Comparison of ENCODE assay signal across 17 cellular contexts in the genomic region with DNA sequence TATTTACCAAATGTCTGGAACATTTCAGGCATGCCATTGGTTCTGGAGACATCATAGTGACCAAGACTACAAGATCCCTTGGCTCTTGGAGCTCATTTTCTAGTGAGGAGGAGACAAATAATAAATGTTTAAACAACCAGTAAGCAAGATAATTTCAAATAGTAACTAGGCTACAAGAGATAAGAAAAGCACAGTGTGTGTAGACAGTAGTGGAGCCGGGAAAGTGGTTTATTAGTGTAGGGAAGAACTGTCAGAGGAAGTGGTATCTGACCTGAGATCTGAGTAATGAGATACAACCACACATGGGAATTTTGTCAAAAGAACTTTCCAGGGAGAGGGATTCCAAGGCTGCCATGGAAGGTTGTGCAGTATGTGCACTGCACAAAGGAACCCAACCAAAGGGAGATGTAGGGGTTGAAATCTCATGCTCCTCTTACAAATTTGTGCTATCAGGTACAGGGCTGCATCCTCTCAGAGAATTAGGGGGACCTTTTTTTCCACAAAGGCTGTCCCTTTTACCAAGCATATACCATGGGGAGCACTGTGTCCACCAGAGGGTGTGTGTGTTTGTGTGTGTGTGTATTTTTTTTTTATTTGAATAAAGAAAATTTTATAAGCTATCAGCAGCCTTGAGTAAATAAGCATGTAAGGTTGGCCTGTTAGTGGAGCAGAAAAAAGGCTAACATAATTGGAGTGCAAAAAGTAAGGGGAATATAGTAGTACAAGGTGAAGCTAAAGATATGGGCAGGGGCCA. TPM values are rescaled to one million over a fixed set of nuclear protein-coding genes. Genes with fewer than 3 reads are reported as not detected.
DNase-seq lines count a peak whose midpoint lies in the region; ATAC-seq and TF ChIP-seq lines count a peak whose summit lies in the region.
"Had no signal": no experiment of that assay in that cellular context is flagged by ENCODE, and none has a peak within 500 bp of the region (broad histone marks: within the 10 kb centered on the region; RNA-seq: fewer than 3 reads in every experiment).

No MANE protein-coding gene starts in this region.

- ATAC-seq in activated CD8-positive, alpha-beta memory T cell treated with anti-CD3 and anti-CD28 coated beads, Interleukin-2, amount 10 ng/mL, durations not matched to agents 7 days and 5 days, result no peak
- no peak for ATAC-seq in stimulated activated effector memory CD8-positive, alpha-beta T cell treated with anti-CD3 and anti-CD28 coated beads, Interleukin-12 subunit alpha, Interleukin-12 subunit beta, amount 100 ng/mL, for 72 hours
- ATAC-seq: A549, HepG2 had no signal

- H3K36me3 Mint-ChIP-seq in nephron progenitor cell (ENCODE audit: low read depth), result no peaks in the 10 kb centered on the region
- no peaks in the 10 kb centered on the region for H3K36me3 Mint-ChIP-seq in activated CD8-positive, alpha-beta memory T cell treated with anti-CD3 and anti-CD28 coated beads, Interleukin-2, amount 10 ng/mL, durations not matched to agents 7 days and 5 days
- H3K36me3 Mint-ChIP-seq in stimulated activated effector memory CD8-positive, alpha-beta T cell treated with anti-CD3 and anti-CD28 coated beads, Interleukin-12 subunit alpha, Interleukin-12 subunit beta, amount 100 ng/mL, for 72 hours, result no peaks in the 10 kb centered on the region
- H3K36me3 Mint-ChIP-seq: CD14-positive monocyte; CD4-positive, alpha-beta memory T cell; IgD-negative memory B cell had no signal

- H3K4me1 Mint-ChIP-seq in nephron progenitor cell, result peaks cover 14% of the 10 kb centered on the region
- no peaks in the 10 kb centered on the region for H3K4me1 Mint-ChIP-seq in activated CD8-positive, alpha-beta memory T cell treated with anti-CD3 and anti-CD28 coated beads, Interleukin-2, amount 10 ng/mL, durations not matched to agents 7 days and 5 days
- no peaks in the 10 kb centered on the region for H3K4me1 Mint-ChIP-seq in stimulated activated effector memory CD8-positive, alpha-beta T cell treated with anti-CD3 and anti-CD28 coated beads, Interleukin-12 subunit alpha, Interleukin-12 subunit beta, amount 100 ng/mL, for 72 hours
- H3K4me1 Mint-ChIP-seq: CD14-positive monocyte; CD4-positive, alpha-beta memory T cell; IgD-negative memory B cell had no signal

- no peaks in the 10 kb centered on the region for H3K9me3 Mint-ChIP-seq in nephron progenitor cell
- H3K9me3 Mint-ChIP-seq in activated CD8-positive, alpha-beta memory T cell treated with anti-CD3 and anti-CD28 coated beads, Interleukin-2, amount 10 ng/mL, durations not matched to agents 7 days and 5 days (ENCODE audit: low read depth), result peaks cover 4% of the 10 kb centered on the region
- H3K9me3 Mint-ChIP-seq in stimulated activated effector memory CD8-positive, alpha-beta T cell treated with anti-CD3 and anti-CD28 coated beads, Interleukin-12 subunit alpha, Interleukin-12 subunit beta, amount 100 ng/mL, for 72 hours, result peaks cover 9% of the 10 kb centered on the region

- peak overlapping the region; percentile 37 for H3K27ac Mint-ChIP-seq in nephron progenitor cell
- H3K27ac Mint-ChIP-seq in activated CD8-positive, alpha-beta memory T cell treated with anti-CD3 and anti-CD28 coated beads, Interleukin-2, amount 10 ng/mL, durations not matched to agents 7 days and 5 days, result no peak overlapping the region
- H3K27ac Mint-ChIP-seq in stimulated activated effector memory CD8-positive, alpha-beta T cell treated with anti-CD3 and anti-CD28 coated beads, Interleukin-12 subunit alpha, Interleukin-12 subunit beta, amount 100 ng/mL, for 72 hours, result no peak overlapping the region
- H3K27ac Mint-ChIP-seq: CD14-positive monocyte; CD4-positive, alpha-beta memory T cell; IgD-negative memory B cell had no signal

- H3K27me3 Mint-ChIP-seq in nephron progenitor cell (ENCODE audit: low read depth, poor library complexity), result no peaks in the 10 kb centered on the region
- H3K27me3 Mint-ChIP-seq in activated CD8-positive, alpha-beta memory T cell treated with anti-CD3 and anti-CD28 coated beads, Interleukin-2, amount 10 ng/mL, durations not matched to agents 7 days and 5 days, result no peaks in the 10 kb centered on the region
- H3K27me3 Mint-ChIP-seq: CD4-positive, alpha-beta memory T cell; IgD-negative memory B cell had no signal

- no peak for TF ChIP-seq CTCF in nephron progenitor cell (IDR thresholded peaks at IDR 0.05)

- peak; percentile 12 for DNase-seq in Daoy (ENCODE audit: low read depth)
- DNase-seq in NCI-H226, result peak; percentile 61
- DNase-seq in astrocyte of the hippocampus (ENCODE audit: low read depth, low spot score), result peak; percentile 76
- DNase-seq in nephron progenitor cell, result no peak
- no peak for DNase-seq in inferior parietal cortex (ENCODE audit: extremely low spot score)
- DNase-seq in NCI-H446 treated with DMSO at 0.1 percent for 48 hours (lab: John Stamatoyannopoulos, UW), result no peak
- DNase-seq in activated CD8-positive, alpha-beta memory T cell treated with anti-CD3 and anti-CD28 coated beads, Interleukin-2, amount 10 ng/mL, durations not matched to agents 7 days and 5 days, result no peak
- DNase-seq in stimulated activated effector memory CD8-positive, alpha-beta T cell treated with anti-CD3 and anti-CD28 coated beads, Interleukin-12 subunit alpha, Interleukin-12 subunit beta, amount 100 ng/mL, for 72 hours (ENCODE audit: low spot score in 2 of 2), result no peak
- DNase-seq: AML-193; CD4-positive, alpha-beta memory T cell; GDM1; GM23248; KBM-7 had no signal

- no peak overlapping the region for H3K4me3 Mint-ChIP-seq in nephron progenitor cell
- no peak overlapping the region for H3K4me3 Mint-ChIP-seq in activated CD8-positive, alpha-beta memory T cell treated with anti-CD3 and anti-CD28 coated beads, Interleukin-2, amount 10 ng/mL, durations not matched to agents 7 days and 5 days
- no peak overlapping the region for H3K4me3 Mint-ChIP-seq in stimulated activated effector memory CD8-positive, alpha-beta T cell treated with anti-CD3 and anti-CD28 coated beads, Interleukin-12 subunit alpha, Interleukin-12 subunit beta, amount 100 ng/mL, for 72 hours
- H3K4me3 Mint-ChIP-seq: CD14-positive monocyte; CD4-positive, alpha-beta memory T cell; IgD-negative memory B cell had no signal

- CTCF ChIA-PET in activated CD8-positive, alpha-beta memory T cell treated with anti-CD3 and anti-CD28 coated beads, Interleukin-2, amount 10 ng/mL, durations not matched to agents 7 days and 5 days (lab: Charles Lee), result no interaction called here

RNA-seq across cellular contexts. Expression of gene TENM2, which starts 33.6 kb away (rescaled TPM):
- 8.6 and 10.4 TPM in 2 replicates for total RNA-seq in Daoy (2014; rRNA removed; shearing (Covaris generic))
- not detected for total RNA-seq in activated CD8-positive, alpha-beta memory T cell treated with anti-CD3 and anti-CD28 coated beads, Interleukin-2, amount 10 ng/mL, durations not matched to agents 7 days and 5 days
- total RNA-seq: CD4-positive, alpha-beta memory T cell; HepG2 had no signal

Comparison
In these comparisons a context has a peak if more than half of its experiments do, and no peak if none do; other contexts are left out.
1. DNase-seq: peak in Daoy (single experiment), NCI-H226 (single experiment) and astrocyte of the hippocampus (single experiment); none in nephron progenitor cell (single experiment), inferior parietal cortex (single experiment), NCI-H446 treated with DMSO at 0.1 percent for 48 hours (single experiment), activated CD8-positive, alpha-beta memory T cell treated with anti-CD3 and anti-CD28 coated beads, Interleukin-2, amount 10 ng/mL, durations not matched to agents 7 days and 5 days (single experiment) and stimulated activated effector memory CD8-positive, alpha-beta T cell treated with anti-CD3 and anti-CD28 coated beads, Interleukin-12 subunit alpha, Interleukin-12 subunit beta, amount 100 ng/mL, for 72 hours (0 of 2).